In the genomic region with DNA sequence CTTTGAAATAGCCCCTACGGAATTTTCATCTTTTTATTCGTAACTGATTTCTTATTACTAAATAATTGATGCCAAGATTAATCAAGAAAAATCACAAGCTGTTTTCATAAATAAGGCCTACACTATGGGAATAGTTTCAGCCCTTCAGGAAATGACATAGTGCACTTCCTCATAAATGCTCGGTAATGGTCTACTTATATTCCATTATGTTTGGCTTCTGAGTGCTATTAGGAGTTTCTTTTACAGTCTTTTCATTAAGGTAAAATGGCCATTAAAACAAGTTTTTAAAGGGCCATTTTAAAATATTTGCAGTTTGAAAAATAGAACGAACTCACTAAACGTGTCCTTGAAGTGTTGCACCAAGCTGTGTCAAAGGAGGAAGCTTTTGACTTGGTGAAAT, we compare ENCODE assay signal across 6 cellular contexts.
"Had no signal": no experiment of that assay in that cellular context is flagged by ENCODE, and none has a peak within 500 bp of the region (broad histone marks: within the 10 kb centered on the region; RNA-seq: fewer than 3 reads in every experiment).

No MANE protein-coding gene starts in this region.

- ATAC-seq: HepG2, K562 had no signal

- H3K27ac ChIP-seq: HL-60 had no signal

- DNase-seq: IMR-90, KBM-7, KG1 had no signal

- H3K4me3 ChIP-seq: K562 had no signal
